Comparison of ENCODE assay signal across 8 cellular contexts in genomic region chr3:170357176-170357919, GRCh38. TPM values are rescaled to one million over a fixed set of nuclear protein-coding genes. Genes with fewer than 3 reads are reported as not detected.
DNase-seq lines count a peak whose midpoint lies in the region; ATAC-seq and TF ChIP-seq lines count a peak whose summit lies in the region.

SKIL (plus strand) TSS chr3:170357715; CDS start chr3:170360332, 2,617 bp downstream.

- H3K9me3 ChIP-seq in Peyer's patch = no peaks in the 10 kb centered on the region

- peak; percentile 81 to 93 for TF ChIP-seq POLR2A in Peyer's patch (IDR thresholded peaks at IDR 0.05)

- peak within 1 kb of the TSS; percentile 85 for H3K9ac ChIP-seq in KMS-11

- H3K36me3 ChIP-seq in KMS-11 (ENCODE audit: insufficient read depth) = no peaks in the 10 kb centered on the region
- no peaks in the 10 kb centered on the region for H3K36me3 ChIP-seq in Peyer's patch

- H3K4me1 ChIP-seq in KMS-11 (ENCODE audit: low read depth, poor library complexity, severe bottlenecking) = peaks cover 60% of the 10 kb centered on the region
- H3K4me1 ChIP-seq in Peyer's patch = peaks cover 0 to 26% (median 5%) of the 10 kb centered on the region in 4 donors

- H3K4me3 ChIP-seq in KMS-11 (IDR thresholded peaks at IDR 0.05; ENCODE audit: insufficient read depth, low read depth, low read length) = peak within 1 kb of the TSS; percentile 69
- H3K4me3 ChIP-seq in Peyer's patch = peak within 1 kb of the TSS; percentile 78 to 98 (median 90)

- H3K27me3 ChIP-seq in KMS-11 (ENCODE audit: insufficient read depth, low read depth) = no peaks in the 10 kb centered on the region
- no peaks in the 10 kb centered on the region for H3K27me3 ChIP-seq in Peyer's patch

- peak within 1 kb of the TSS; percentile 48 for H2AFZ ChIP-seq in KMS-11 (ENCODE audit: low read depth)

- no peak for TF ChIP-seq CTCF in KMS-11 (conservative IDR thresholded peaks at IDR 0.05; ENCODE audit: low read depth, low read length)
- peak in 4 of 6 experiments; percentile 2 to 48 (median 42) for TF ChIP-seq CTCF in Peyer's patch (IDR thresholded peaks at IDR 0.05)

- no peaks in the 10 kb centered on the region for H4K20me1 ChIP-seq in KMS-11 (ENCODE audit: insufficient read depth)

- DNase-seq in DMS53 treated with DMSO at 0.1 percent for 48 hours (lab: John Stamatoyannopoulos, UW; ENCODE audit: unreplicated experiment) = peak; percentile 78
- peak; percentile 98 to 99 (median 99) for DNase-seq in Peyer's patch
- DNase-seq in activated T-cell treated with anti-CD3 and anti-CD28 coated beads, Interleukin-2, amount 50 U/mL, for 48 hours = peak; percentile 95 to 96
- DNase-seq in myocyte (ENCODE audit: low read depth) = peak; percentile 96
- peak; percentile 94 to 96 for DNase-seq in stimulated activated CD8-positive, alpha-beta memory T cell treated with anti-CD3 and anti-CD28 coated beads, Interleukin-7, amount 100 ng/mL, for 4 hours (ENCODE audit: low read depth in 2 of 2)

- peaks cover 40% of the 10 kb centered on the region for H3K79me2 ChIP-seq in KMS-11 (ENCODE audit: insufficient read depth, low read depth)

- H3K27ac ChIP-seq in KMS-11 (peak within 1 kb of the TSS; percentile 96), Peyer's patch (peak within 1 kb of the TSS; percentile 99 to 100 (median 99))

- ATAC-seq in GM21786 (IDR thresholded peaks at IDR 0.05; ENCODE audit: unreplicated experiment) = peak; percentile 55
- peak; percentile 94 for ATAC-seq in esophagus mucosa

- H3K4me2 ChIP-seq in KMS-11 = peak within 1 kb of the TSS; percentile 84

RNA-seq across cellular contexts. Expression of gene SKIL, which starts in this region (rescaled TPM):
- 10 to 100 TPM; 22.5 to 78.4 (median 43.5) TPM for total RNA-seq in Peyer's patch
- 35.0 TPM for total RNA-seq in esophagus mucosa
- total RNA-seq in myocyte = 34.0 and 40.3 TPM in 2 replicates
- polyA plus RNA-seq in myocyte (2012) = 35.6 TPM

Comparison
In these comparisons a context has a peak if more than half of its experiments do, and no peak if none do; other contexts are left out.
1. Peak in every context shown above with its lines: DNase-seq, ATAC-seq, H3K4me3 ChIP-seq and H3K27ac ChIP-seq.